In genomic region chr6:165616116-165616515, GRCh38 we compare ENCODE assay signal across 13 cellular contexts. TPM values are rescaled to one million over a fixed set of nuclear protein-coding genes. Genes with fewer than 3 reads are reported as not detected.
DNase-seq lines count a peak whose midpoint lies in the region; ATAC-seq, FAIRE-seq and TF ChIP-seq lines count a peak whose summit lies in the region.
"Had no signal": no experiment of that assay in that cellular context is flagged by ENCODE, and none has a peak within 500 bp of the region (broad histone marks: within the 10 kb centered on the region; RNA-seq: fewer than 3 reads in every experiment).

No MANE protein-coding gene starts in this region.

- H2BK20ac ChIP-seq in IMR-90 (ENCODE audit: low read depth, low read length), result no peak overlapping the region

- peaks cover 6% of the 10 kb centered on the region for H3K79me2 ChIP-seq in endothelial cell of umbilical vein (ENCODE audit: control insufficient read depth, insufficient read depth, low read length)

- H4K5ac ChIP-seq in IMR-90 (ENCODE audit: low read depth, low read length), result peak overlapping the region; percentile 75; the same call in 1 of the 2 replicates

- H3K27ac ChIP-seq in IMR-90 (ENCODE audit: insufficient read depth, low read length) (no peak overlapping the region; the same call in 1 of the 2 replicates), endothelial cell of umbilical vein (ENCODE audit: insufficient read depth, low read depth, low read length) (no peak overlapping the region), mesodermal cell (ENCODE audit: low read depth, low read length, severe bottlenecking) (peak overlapping the region; percentile 10), tibial artery (peak overlapping the region; percentile 42 to 71)
- H3K27ac ChIP-seq: SK-N-MC, testis had no signal

- H3K9ac ChIP-seq in IMR-90 (ENCODE audit: low read depth, low read length) (peak overlapping the region; percentile 39), endothelial cell of umbilical vein (replicated peaks; ENCODE audit: extremely low read depth, insufficient read depth, low read length) (no peak overlapping the region)

- H3K79me1 ChIP-seq in IMR-90 (ENCODE audit: low read depth in 1 of 2, low read length in 2 of 2), result peaks cover 16 to 33% of the 10 kb centered on the region in 2 experiments

- DNase-seq in IMR-90 (peak; percentile 18), endothelial cell of umbilical vein (ENCODE audit: low read depth, low spot score) (peak; percentile 8), tibial artery (no peak), EL (no peak), RKO (ENCODE audit: low spot score) (no peak)
- no peak for DNase-seq in activated CD8-positive, alpha-beta T cell treated with anti-CD3 and anti-CD28 coated beads, Interleukin-2, amount 10 ng/mL, durations not matched to agents 7 days and 5 days
- DNase-seq: activated gamma-delta T cell treated with Interleukin-2 at 50 U/mL for 16 hours; NCI-H510A treated with DMSO at 0.1 percent for 48 hours; stimulated activated CD4-positive, alpha-beta T cell treated with anti-CD3 and anti-CD28 coated beads, Interleukin-4, amount 100 ng/mL, for 4 hours; testis had no signal

- H2BK5ac ChIP-seq in IMR-90 (ENCODE audit: low read depth, low read length, poor library complexity, severe bottlenecking), result no peak overlapping the region

- H3K27me3 ChIP-seq in IMR-90 (ENCODE audit: control insufficient read depth, insufficient read depth, low read length), result no peaks in the 10 kb centered on the region
- no peaks in the 10 kb centered on the region for H3K27me3 ChIP-seq in endothelial cell of umbilical vein (ENCODE audit: control insufficient read depth in 2 of 2, insufficient read depth in 2 of 2, low read length in 2 of 2)
- no peaks in the 10 kb centered on the region for H3K27me3 ChIP-seq in tibial artery
- H3K27me3 ChIP-seq: testis had no signal

- no CpG with 5 or more reads among the region's 9 CpGs for WGBS in IMR-90 (ENCODE audit: extremely low coverage in 2 of 2, insufficient read length in 1 of 2), 2 experiments
- WGBS in mesodermal cell (ENCODE audit: insufficient coverage in 2 of 2), 2 experiments, result 6 to 53% methylated on average over 3 to 7 of the region's 9 CpGs

- H3K18ac ChIP-seq in IMR-90 (ENCODE audit: low read depth, low read length), result peak overlapping the region; percentile 87

- no peaks in the 10 kb centered on the region for H3K36me3 Mint-ChIP-seq in activated CD8-positive, alpha-beta T cell treated with anti-CD3 and anti-CD28 coated beads, Interleukin-2, amount 10 ng/mL, durations not matched to agents 7 days and 5 days (ENCODE audit: low read depth)

- H4K20me1 ChIP-seq in IMR-90 (ENCODE audit: insufficient read depth, low read length) (no peaks in the 10 kb centered on the region; the same call in 1 of the 2 replicates), endothelial cell of umbilical vein (replicated peaks; ENCODE audit: control insufficient read depth, extremely low read depth, insufficient read depth, low read length) (no peaks in the 10 kb centered on the region)

- no peak overlapping the region for H2AK5ac ChIP-seq in IMR-90 (ENCODE audit: low read depth, low read length)

- no peak overlapping the region for H4K91ac ChIP-seq in IMR-90 (ENCODE audit: insufficient read depth, low read depth, low read length)

- H3K36me3 ChIP-seq in IMR-90 (ENCODE audit: control insufficient read depth, insufficient read depth, low read length) (no peaks in the 10 kb centered on the region), endothelial cell of umbilical vein (ENCODE audit: control insufficient read depth in 2 of 2, extremely low read depth in 1 of 2, insufficient read depth in 2 of 2, low read length in 2 of 2) (no peaks in the 10 kb centered on the region), mesodermal cell (ENCODE audit: control insufficient read depth, insufficient read depth, low read length) (no peaks in the 10 kb centered on the region), tibial artery (no peaks in the 10 kb centered on the region)

- peak overlapping the region; percentile 86 for H3K4me2 ChIP-seq in IMR-90 (ENCODE audit: low read depth, low read length)
- H3K4me2 ChIP-seq in endothelial cell of umbilical vein (ENCODE audit: insufficient read depth, low read length), result no peak overlapping the region

- POLR2A ChIA-PET in IMR-90 (lab: Charles Lee; ENCODE audit: unreplicated experiment) (no interaction called here), endothelial cell of umbilical vein (lab: Charles Lee) (no interaction called here)
- POLR2A ChIA-PET in activated CD8-positive, alpha-beta T cell treated with anti-CD3 and anti-CD28 coated beads, Interleukin-2, amount 10 ng/mL, durations not matched to agents 7 days and 5 days (lab: Charles Lee), result no interaction called here

- H3K4me3 ChIP-seq in IMR-90 (ENCODE audit: insufficient read depth, low read depth, low read length), result no peak overlapping the region
- no peak overlapping the region for H3K4me3 ChIP-seq in endothelial cell of umbilical vein (replicated peaks in 1 of 3; ENCODE audit: insufficient read depth in 1 of 3, low read depth in 1 of 3, low read length in 3 of 3)
- no peak overlapping the region for H3K4me3 ChIP-seq in mesodermal cell (ENCODE audit: extremely low read depth, insufficient read depth, low read length, poor library complexity, severe bottlenecking)
- peak overlapping the region; percentile 39 to 46 for H3K4me3 ChIP-seq in tibial artery
- H3K4me3 ChIP-seq: SK-N-MC, testis had no signal

- no peak for FAIRE-seq in endothelial cell of umbilical vein (lab: Jason Lieb, UNC)

- no peak overlapping the region for H3K27ac Mint-ChIP-seq in activated CD8-positive, alpha-beta T cell treated with anti-CD3 and anti-CD28 coated beads, Interleukin-2, amount 10 ng/mL, durations not matched to agents 7 days and 5 days

- H3K9me1 ChIP-seq in IMR-90 (ENCODE audit: insufficient read depth, low read length), result peaks cover 3% of the 10 kb centered on the region; the same call in 1 of the 2 replicates
- no peaks in the 10 kb centered on the region for H3K9me1 ChIP-seq in endothelial cell of umbilical vein (replicated peaks; ENCODE audit: control insufficient read depth, extremely low read depth, insufficient read depth, low read length)

- CTCF ChIA-PET in IMR-90 (lab: Yijun Ruan, JAX) (interaction anchor here (1.4 kb wide), 1 partner anchor 13 kb away, joined by 3 read pairs; no protein-coding TSS in a partner anchor), endothelial cell of umbilical vein (lab: Charles Lee) (interaction anchor here (0.7 to 2.1 kb wide), 3 partner anchors 13 to 176 kb away, joined by 3 to 6 read pairs (median 4); no protein-coding TSS in a partner anchor)
- CTCF ChIA-PET in activated CD8-positive, alpha-beta T cell treated with anti-CD3 and anti-CD28 coated beads, Interleukin-2, amount 10 ng/mL, durations not matched to agents 7 days and 5 days (lab: Charles Lee), result no interaction called here

- ATAC-seq in IMR-90 (ENCODE audit: low read depth), result peak; percentile 60
- ATAC-seq in activated CD8-positive, alpha-beta T cell treated with anti-CD3 and anti-CD28 coated beads, Interleukin-2, amount 10 ng/mL, durations not matched to agents 7 days and 5 days, result no peak

- peaks cover 8% of the 10 kb centered on the region for H3K4me1 ChIP-seq in IMR-90 (ENCODE audit: control insufficient read depth, insufficient read depth, low read length)
- no peaks in the 10 kb centered on the region for H3K4me1 ChIP-seq in endothelial cell of umbilical vein (ENCODE audit: control insufficient read depth, extremely low read depth, insufficient read depth, low read length)
- peaks cover 6% of the 10 kb centered on the region for H3K4me1 ChIP-seq in mesodermal cell (ENCODE audit: control insufficient read depth, insufficient read depth, low read length, poor library complexity, severe bottlenecking)
- H3K4me1 ChIP-seq in tibial artery, result peaks cover 0 to 7% (median 0%) of the 10 kb centered on the region in 4 donors
- H3K4me1 ChIP-seq: testis had no signal

- H3K27me3 Mint-ChIP-seq in activated CD8-positive, alpha-beta T cell treated with anti-CD3 and anti-CD28 coated beads, Interleukin-2, amount 10 ng/mL, durations not matched to agents 7 days and 5 days (ENCODE audit: low read depth), result peaks cover 2% of the 10 kb centered on the region

- H2AK9ac ChIP-seq in IMR-90 (replicated peaks; ENCODE audit: low read depth, low read length, poor library complexity), result no peak overlapping the region

- H3K9me3 Mint-ChIP-seq in activated CD8-positive, alpha-beta T cell treated with anti-CD3 and anti-CD28 coated beads, Interleukin-2, amount 10 ng/mL, durations not matched to agents 7 days and 5 days (ENCODE audit: insufficient read depth), result no peaks in the 10 kb centered on the region

- no peaks in the 10 kb centered on the region for H3K4me1 Mint-ChIP-seq in activated CD8-positive, alpha-beta T cell treated with anti-CD3 and anti-CD28 coated beads, Interleukin-2, amount 10 ng/mL, durations not matched to agents 7 days and 5 days (ENCODE audit: low read depth)

- no peaks in the 10 kb centered on the region for H3K9me3 ChIP-seq in IMR-90 (ENCODE audit: control insufficient read depth, insufficient read depth, low read length)
- no peaks in the 10 kb centered on the region for H3K9me3 ChIP-seq in endothelial cell of umbilical vein (replicated peaks; ENCODE audit: control insufficient read depth, insufficient read depth, low read length)
- no peaks in the 10 kb centered on the region for H3K9me3 ChIP-seq in mesodermal cell (ENCODE audit: control insufficient read depth, low read length)
- no peaks in the 10 kb centered on the region for H3K9me3 ChIP-seq in tibial artery
- H3K9me3 ChIP-seq: testis had no signal

- TF ChIP-seq POLR2A in IMR-90 (IDR thresholded peaks at IDR 0.05; ENCODE audit: low read depth, low read length), result no peak
- no peak for TF ChIP-seq POLR2A in endothelial cell of umbilical vein (IDR thresholded peaks at IDR 0.05; ENCODE audit: low read depth, low read length)

- no peak overlapping the region for H3K4me3 Mint-ChIP-seq in activated CD8-positive, alpha-beta T cell treated with anti-CD3 and anti-CD28 coated beads, Interleukin-2, amount 10 ng/mL, durations not matched to agents 7 days and 5 days
- H3K4me3 Mint-ChIP-seq: neural crest cell had no signal

- in situ Hi-C loops in IMR-90 (cut with MboI; ENCODE audit: low sequenced_read_pairs), result no loop called here

- peak overlapping the region in 1 of 2 experiments; percentile 4; a peak in 3 of 4 replicates for H4K8ac ChIP-seq in IMR-90 (ENCODE audit: low read depth in 2 of 2, low read length in 2 of 2)

- H3K14ac ChIP-seq in IMR-90 (replicated peaks; ENCODE audit: low read depth, low read length), result peak overlapping the region; percentile 60

- H3K23ac ChIP-seq in IMR-90 (ENCODE audit: low read depth, low read length), result no peak overlapping the region

- no peak overlapping the region for H2BK120ac ChIP-seq in IMR-90 (ENCODE audit: low read depth, low read length)

- intact Hi-C loops in IMR-90 (cut with micrococcal nuclease) (no loop called here), endothelial cell of umbilical vein (cut with micrococcal nuclease) (no loop called here), tibial artery (cut with DNase I; ENCODE audit: low total_unique reads) (no loop called here)

- dilution Hi-C loops in IMR-90 (cut with HindIII; ENCODE audit: low sequenced_read_pairs, unreplicated experiment), result no loop called here
- dilution Hi-C loops in endothelial cell of umbilical vein (cut with MboI; ENCODE audit: extremely low pct_ligation_motif_present, low sequenced_read_pairs), result no loop called here

- H2BK15ac ChIP-seq in IMR-90 (ENCODE audit: low read depth, low read length), result 0 out of 3 replicates have a peak overlapping the region, but pooled peaks have one; percentile 19

- H2AFZ ChIP-seq in IMR-90 (replicated peaks; ENCODE audit: low read length, poor library complexity) (no peak overlapping the region), endothelial cell of umbilical vein (ENCODE audit: low read depth, low read length) (no peak overlapping the region)

- H3K4ac ChIP-seq in IMR-90 (ENCODE audit: low read depth, low read length), result no peak overlapping the region

- no peak for TF ChIP-seq RAD21 in IMR-90 (IDR thresholded peaks at IDR 0.05; ENCODE audit: low read length)

- BruUV-seq in IMR-90 (replicated peaks; lab: Mats Ljungman, UMichigan) (no TSS peak), endothelial cell of umbilical vein (replicated peaks; lab: Mats Ljungman, UMichigan) (no TSS peak)

- TF ChIP-seq CTCF in IMR-90 (conservative IDR thresholded peaks at IDR 0.05; ENCODE audit: low read depth, low read length), result no peak
- TF ChIP-seq CTCF in endothelial cell of umbilical vein (IDR thresholded peaks at IDR 0.05; ENCODE audit: extremely low read depth in 1 of 2, insufficient read depth in 1 of 2, low read depth in 1 of 2, low read length in 2 of 2), result no peak
- no peak for TF ChIP-seq CTCF in tibial artery (IDR thresholded peaks at IDR 0.05)

- H3K56ac ChIP-seq in IMR-90 (ENCODE audit: extremely low read depth, insufficient read depth, low read length), result no peak overlapping the region

RNA-seq across cellular contexts. Expression of gene PDE10A, which starts 46.9 kb away (rescaled TPM):
- total RNA-seq in IMR-90 (2012; rRNA removed) (12.4 and 15.8 TPM in 2 replicates), endothelial cell of umbilical vein (2.9 and 6.5 TPM in 2 replicates)
- polyA plus RNA-seq in IMR-90 (2012; rRNA removed) (3.4 and 3.9 TPM in 2 replicates), endothelial cell of umbilical vein (0.86 and 1.1 TPM in 2 replicates)
- 2.7 and 3.3 TPM in 2 replicates for polyA plus RNA-seq in IMR-90 (2012; cell fraction: cytosol; rRNA removed)
- polyA plus RNA-seq in IMR-90 (2012; cell fraction: nucleus; rRNA removed; ENCODE audit: low replicate concordance), result 6.8 and 27.2 TPM in 2 replicates
- 0.74 and 0.80 TPM in 2 replicates for polyA plus RNA-seq in endothelial cell of umbilical vein (2011; cell fraction: cytosol; rRNA removed)
- 2.1 and 2.4 TPM in 2 replicates for polyA plus RNA-seq in endothelial cell of umbilical vein (2011; cell fraction: nucleus; rRNA removed)
- 2.1 and 7.1 TPM in 2 replicates for polyA plus RNA-seq in endothelial cell of umbilical vein (2012)
- 4.8 and 6.2 TPM in 2 replicates for polyA minus RNA-seq in endothelial cell of umbilical vein
- 94.2 TPM for polyA minus RNA-seq in endothelial cell of umbilical vein (2011; cell fraction: cytosol; rRNA and poly(A)+ RNA removed)
- polyA minus RNA-seq in endothelial cell of umbilical vein (2011; cell fraction: nucleus; rRNA and poly(A)+ RNA removed), result 7.5 and 8.2 TPM in 2 replicates
- polyA plus RNA-seq in mesodermal cell (2013, experiment 1 of 2), result 7.4 TPM
- polyA plus RNA-seq in mesodermal cell (2013, experiment 2 of 2), result 6.5 TPM
- total RNA-seq in activated CD8-positive, alpha-beta T cell treated with anti-CD3 and anti-CD28 coated beads, Interleukin-2, amount 10 ng/mL, durations not matched to agents 7 days and 5 days, result not detected

Comparison
In these comparisons a context has a peak if more than half of its experiments do, and no peak if none do; other contexts are left out.
1. DNase-seq: peak in IMR-90 (single experiment) and endothelial cell of umbilical vein (single experiment); none in tibial artery (0 of 2), EL (single experiment), RKO (single experiment) and activated CD8-positive, alpha-beta T cell treated with anti-CD3 and anti-CD28 coated beads, Interleukin-2, amount 10 ng/mL, durations not matched to agents 7 days and 5 days (single experiment).
2. H3K27ac ChIP-seq: peak in mesodermal cell (single experiment) and tibial artery (2 of 2); none in IMR-90 (single experiment) and endothelial cell of umbilical vein (single experiment).
3. H3K4me3 ChIP-seq: peak in tibial artery (2 of 2); none in IMR-90 (single experiment), endothelial cell of umbilical vein (0 of 3) and mesodermal cell (single experiment).